Comparison of ENCODE assay signal across 20 cellular contexts in genomic region chr16:20734782-20735181, GRCh38. TPM values are rescaled to one million over a fixed set of nuclear protein-coding genes. Genes with fewer than 3 reads are reported as not detected.
A peak's percentile ranks its signal among the peaks of the same experiment; 100 is the strongest.
DNase-seq lines count a peak whose midpoint lies in the region; ATAC-seq, FAIRE-seq and TF ChIP-seq lines count a peak whose summit lies in the region.
"Had no signal": no experiment of that assay in that cellular context is flagged by ENCODE, and none has a peak within 500 bp of the region (broad histone marks: within the 10 kb centered on the region; RNA-seq: fewer than 3 reads in every experiment).

No MANE protein-coding gene starts in this region.

- peak overlapping the region in 3 of 4 donors; percentile 19 to 33 (median 30) for H3K27ac ChIP-seq in gastroesophageal sphincter
- H3K27ac ChIP-seq in CD4-positive, alpha-beta memory T cell (ENCODE audit: low read depth, low read length): no peak overlapping the region
- H3K27ac ChIP-seq in small intestine (ENCODE audit: low read depth in 1 of 2, low read length in 1 of 2): no peak overlapping the region
- H3K27ac ChIP-seq: BLaER1 had no signal

- H3K36me3 Mint-ChIP-seq in activated CD4-positive, alpha-beta memory T cell treated with anti-CD3 and anti-CD28 coated beads for 36 hours: peaks cover 36% of the 10 kb centered on the region
- H3K36me3 Mint-ChIP-seq in activated CD4-positive, alpha-beta memory T cell treated with anti-CD3 and anti-CD28 coated beads, Interleukin-2, amount 10 ng/mL, durations not matched to agents 7 days and 5 days (ENCODE audit: low read depth): peaks cover 38% of the 10 kb centered on the region
- peaks cover 61% of the 10 kb centered on the region for H3K36me3 Mint-ChIP-seq in stimulated activated effector memory CD8-positive, alpha-beta T cell treated with anti-CD3 and anti-CD28 coated beads, Interleukin-12 subunit alpha, Interleukin-12 subunit beta, amount 100 ng/mL, for 72 hours
- peaks cover 33 to 46% of the 10 kb centered on the region in 2 donors for H3K36me3 Mint-ChIP-seq in CD4-positive, alpha-beta memory T cell

- H3K9me3 Mint-ChIP-seq in activated CD4-positive, alpha-beta memory T cell treated with anti-CD3 and anti-CD28 coated beads for 36 hours: no peaks in the 10 kb centered on the region
- H3K9me3 Mint-ChIP-seq in activated CD4-positive, alpha-beta memory T cell treated with anti-CD3 and anti-CD28 coated beads, Interleukin-2, amount 10 ng/mL, durations not matched to agents 7 days and 5 days: no peaks in the 10 kb centered on the region
- H3K9me3 Mint-ChIP-seq in stimulated activated effector memory CD8-positive, alpha-beta T cell treated with anti-CD3 and anti-CD28 coated beads, Interleukin-12 subunit alpha, Interleukin-12 subunit beta, amount 100 ng/mL, for 72 hours: no peaks in the 10 kb centered on the region
- H3K9me3 Mint-ChIP-seq in CD4-positive, alpha-beta memory T cell: no peaks in the 10 kb centered on the region
- H3K9me3 Mint-ChIP-seq: H9 had no signal

- H3K4me3 ChIP-seq in gastroesophageal sphincter: no peak overlapping the region
- H3K4me3 ChIP-seq in CD4-positive, alpha-beta memory T cell (ENCODE audit: low read length in 2 of 2): no peak overlapping the region
- H3K4me3 ChIP-seq in small intestine (ENCODE audit: low read depth in 1 of 2, low read length in 2 of 2): no peak overlapping the region
- H3K4me3 ChIP-seq: BLaER1 had no signal

- H3K27me3 ChIP-seq in gastroesophageal sphincter: no peaks in the 10 kb centered on the region
- no peaks in the 10 kb centered on the region for H3K27me3 ChIP-seq in CD4-positive, alpha-beta memory T cell (ENCODE audit: insufficient read depth, low read length)
- H3K27me3 ChIP-seq in small intestine (ENCODE audit: control insufficient read depth in 2 of 2, insufficient read depth in 2 of 2, low read length in 2 of 2): no peaks in the 10 kb centered on the region
- H3K27me3 ChIP-seq: BLaER1 had no signal

- H3K4me1 Mint-ChIP-seq in activated CD4-positive, alpha-beta memory T cell treated with anti-CD3 and anti-CD28 coated beads for 36 hours (ENCODE audit: low read depth): peaks cover 25% of the 10 kb centered on the region
- H3K4me1 Mint-ChIP-seq in activated CD4-positive, alpha-beta memory T cell treated with anti-CD3 and anti-CD28 coated beads, Interleukin-2, amount 10 ng/mL, durations not matched to agents 7 days and 5 days: peaks cover 15% of the 10 kb centered on the region
- H3K4me1 Mint-ChIP-seq in stimulated activated effector memory CD8-positive, alpha-beta T cell treated with anti-CD3 and anti-CD28 coated beads, Interleukin-12 subunit alpha, Interleukin-12 subunit beta, amount 100 ng/mL, for 72 hours: peaks cover 6% of the 10 kb centered on the region
- H3K4me1 Mint-ChIP-seq in CD4-positive, alpha-beta memory T cell: peaks cover 5 to 15% (median 10%) of the 10 kb centered on the region in 4 donors
- H3K4me1 Mint-ChIP-seq: H9 had no signal

- ATAC-seq in gastroesophageal sphincter: no peak
- no peak for ATAC-seq in stimulated activated effector memory CD8-positive, alpha-beta T cell treated with anti-CD3 and anti-CD28 coated beads, Interleukin-12 subunit alpha, Interleukin-12 subunit beta, amount 100 ng/mL, for 72 hours

- no peaks in the 10 kb centered on the region for H3K27me3 Mint-ChIP-seq in activated CD4-positive, alpha-beta memory T cell treated with anti-CD3 and anti-CD28 coated beads for 36 hours
- no peaks in the 10 kb centered on the region for H3K27me3 Mint-ChIP-seq in activated CD4-positive, alpha-beta memory T cell treated with anti-CD3 and anti-CD28 coated beads, Interleukin-2, amount 10 ng/mL, durations not matched to agents 7 days and 5 days
- no peaks in the 10 kb centered on the region for H3K27me3 Mint-ChIP-seq in CD4-positive, alpha-beta memory T cell

- H3K36me3 ChIP-seq in gastroesophageal sphincter: peaks cover 9 to 57% of the 10 kb centered on the region in 2 donors
- H3K36me3 ChIP-seq in CD4-positive, alpha-beta memory T cell (ENCODE audit: insufficient read depth, low read length): peaks cover 43% of the 10 kb centered on the region
- H3K36me3 ChIP-seq in small intestine (ENCODE audit: control insufficient read depth in 2 of 2, insufficient read depth in 2 of 2, low read length in 2 of 2): peaks cover 9 to 25% of the 10 kb centered on the region in 2 donors

- no peak overlapping the region for H3K4me3 Mint-ChIP-seq in activated CD4-positive, alpha-beta memory T cell treated with anti-CD3 and anti-CD28 coated beads for 36 hours
- no peak overlapping the region for H3K4me3 Mint-ChIP-seq in activated CD4-positive, alpha-beta memory T cell treated with anti-CD3 and anti-CD28 coated beads, Interleukin-2, amount 10 ng/mL, durations not matched to agents 7 days and 5 days
- no peak overlapping the region for H3K4me3 Mint-ChIP-seq in stimulated activated effector memory CD8-positive, alpha-beta T cell treated with anti-CD3 and anti-CD28 coated beads, Interleukin-12 subunit alpha, Interleukin-12 subunit beta, amount 100 ng/mL, for 72 hours
- no peak overlapping the region for H3K4me3 Mint-ChIP-seq in CD4-positive, alpha-beta memory T cell
- H3K4me3 Mint-ChIP-seq: H9 had no signal

- H3K4me1 ChIP-seq in gastroesophageal sphincter (peaks cover 4 to 39% (median 5%) of the 10 kb centered on the region in 3 donors), small intestine (ENCODE audit: control insufficient read depth in 2 of 2, insufficient read depth in 1 of 2, low read depth in 1 of 2, low read length in 1 of 2) (no peaks in the 10 kb centered on the region)
- peaks cover 18% of the 10 kb centered on the region for H3K4me1 ChIP-seq in CD4-positive, alpha-beta memory T cell (ENCODE audit: insufficient read depth, low read length)

- intact Hi-C loops in activated CD4-positive, alpha-beta memory T cell treated with anti-CD3 and anti-CD28 coated beads for 36 hours (cut with micrococcal nuclease): no loop called here
- intact Hi-C loops in CD4-positive, alpha-beta memory T cell (cut with micrococcal nuclease): no loop called here

- TF ChIP-seq EP300 in gastroesophageal sphincter (IDR thresholded peaks at IDR 0.05): no peak

- peak overlapping the region; percentile 79 for H3K27ac Mint-ChIP-seq in activated CD4-positive, alpha-beta memory T cell treated with anti-CD3 and anti-CD28 coated beads for 36 hours
- H3K27ac Mint-ChIP-seq in activated CD4-positive, alpha-beta memory T cell treated with anti-CD3 and anti-CD28 coated beads, Interleukin-2, amount 10 ng/mL, durations not matched to agents 7 days and 5 days: no peak overlapping the region
- H3K27ac Mint-ChIP-seq in stimulated activated effector memory CD8-positive, alpha-beta T cell treated with anti-CD3 and anti-CD28 coated beads, Interleukin-12 subunit alpha, Interleukin-12 subunit beta, amount 100 ng/mL, for 72 hours: peak overlapping the region; percentile 74
- peak overlapping the region in 2 of 7 donors; percentile 17 to 35 for H3K27ac Mint-ChIP-seq in CD4-positive, alpha-beta memory T cell
- H3K27ac Mint-ChIP-seq: H9 had no signal

- TF ChIP-seq CTCF in gastroesophageal sphincter (IDR thresholded peaks at IDR 0.05): no peak

- POLR2A ChIA-PET in activated CD4-positive, alpha-beta memory T cell treated with anti-CD3 and anti-CD28 coated beads for 36 hours (lab: Charles Lee): no interaction called here
- POLR2A ChIA-PET in activated CD4-positive, alpha-beta memory T cell treated with anti-CD3 and anti-CD28 coated beads, Interleukin-2, amount 10 ng/mL, durations not matched to agents 7 days and 5 days (lab: Charles Lee): no interaction called here
- POLR2A ChIA-PET in CD4-positive, alpha-beta memory T cell (lab: Charles Lee; ENCODE audit: partially characterized antibody): no interaction called here

- WGBS in gastroesophageal sphincter (ENCODE audit: low coverage in 1 of 2), 2 donors: 26 to 42% methylated on average over 3 of the region's 3 CpGs
- 65 to 72% (median 67%) methylated on average over 3 of the region's 3 CpGs for WGBS in small intestine, 3 donors

- H3K9me3 ChIP-seq in gastroesophageal sphincter (no peaks in the 10 kb centered on the region), small intestine (ENCODE audit: control insufficient read depth, low read depth) (no peaks in the 10 kb centered on the region)
- H3K9me3 ChIP-seq in CD4-positive, alpha-beta memory T cell (ENCODE audit: control insufficient read depth in 1 of 2, low read length in 2 of 2): no peaks in the 10 kb centered on the region
- H3K9me3 ChIP-seq: BLaER1 had no signal

- FAIRE-seq in small intestine (lab: Jason Lieb, UNC): no peak
- FAIRE-seq: GM18507, RCC 7860 had no signal

- no peak for DNase-seq in activated CD4-positive, alpha-beta memory T cell treated with anti-CD3 and anti-CD28 coated beads for 36 hours
- DNase-seq in activated CD4-positive, alpha-beta memory T cell treated with anti-CD3 and anti-CD28 coated beads, Interleukin-2, amount 10 ng/mL, durations not matched to agents 7 days and 5 days: no peak
- DNase-seq in OCI-M1 (lab: John Stamatoyannopoulos, UW) (peak; percentile 38), small intestine (no peak), GDM1 (lab: John Stamatoyannopoulos, UW) (no peak)
- DNase-seq in stimulated activated effector memory CD8-positive, alpha-beta T cell treated with anti-CD3 and anti-CD28 coated beads, Interleukin-12 subunit alpha, Interleukin-12 subunit beta, amount 100 ng/mL, for 72 hours (ENCODE audit: low spot score in 2 of 2): no peak
- DNase-seq in CD4-positive, alpha-beta memory T cell: no peak
- DNase-seq: 8988T, EL, H9, Karpas-422, NCI-H1105 treated with DMSO at 0.1 percent for 48 hours, NCI-H187 treated with DMSO at 0.1 percent for 48 hours, NCI-H2171 treated with DMSO at 0.1 percent for 48 hours, NCI-H82 had no signal

- no peak for TF ChIP-seq POLR2A in gastroesophageal sphincter (IDR thresholded peaks at IDR 0.05)

- CTCF ChIA-PET in activated CD4-positive, alpha-beta memory T cell treated with anti-CD3 and anti-CD28 coated beads for 36 hours (lab: Charles Lee): interaction anchor here (0.6 kb wide), 1 partner anchor 848 kb away, joined by 3 read pairs; no protein-coding TSS in a partner anchor
- CTCF ChIA-PET in activated CD4-positive, alpha-beta memory T cell treated with anti-CD3 and anti-CD28 coated beads, Interleukin-2, amount 10 ng/mL, durations not matched to agents 7 days and 5 days (lab: Charles Lee): no interaction called here
- CTCF ChIA-PET in CD4-positive, alpha-beta memory T cell (lab: Charles Lee; ENCODE audit: partially characterized antibody): no interaction called here

RNA-seq across cellular contexts. Expression of gene THUMPD1, which starts 6.8 kb away (rescaled TPM):
- total RNA-seq in activated CD4-positive, alpha-beta memory T cell treated with anti-CD3 and anti-CD28 coated beads for 36 hours: 10 to 100 TPM; 42.7 to 43.1 TPM
- 10 to 100 TPM; 45.1 to 45.2 TPM for total RNA-seq in activated CD4-positive, alpha-beta memory T cell treated with anti-CD3 and anti-CD28 coated beads, Interleukin-2, amount 10 ng/mL, durations not matched to agents 7 days and 5 days
- 100 to 1,000 TPM in 2 of 4 donors, 10 to 100 TPM in 2; 59.6 to 120 (median 91.8) TPM for total RNA-seq in gastroesophageal sphincter
- 10 to 100 TPM; 73.2 to 74.4 TPM for total RNA-seq in CD4-positive, alpha-beta memory T cell
- 10 to 100 TPM; 58.1 to 72.9 TPM for polyA plus RNA-seq in CD4-positive, alpha-beta memory T cell
- polyA plus RNA-seq in small intestine: 10 to 100 TPM in 2 of 3 donors, 1 to 10 TPM in 1; 7.6 to 17.1 (median 12.7) TPM

RNA-seq across cellular contexts. Expression of gene ACSM3, which starts 29.0 kb away (rescaled TPM):
- 10 to 100 TPM; 13.8 to 17.4 TPM for total RNA-seq in activated CD4-positive, alpha-beta memory T cell treated with anti-CD3 and anti-CD28 coated beads for 36 hours
- 1 to 10 TPM; 3.6 to 4.3 TPM for total RNA-seq in activated CD4-positive, alpha-beta memory T cell treated with anti-CD3 and anti-CD28 coated beads, Interleukin-2, amount 10 ng/mL, durations not matched to agents 7 days and 5 days
- total RNA-seq in gastroesophageal sphincter: 10 to 100 TPM in 1 of 4 donors, 1 to 10 TPM in 3; 4.5 to 24.8 (median 6.8) TPM
- 1 to 10 TPM; 3.3 to 6.7 TPM for total RNA-seq in CD4-positive, alpha-beta memory T cell
- 1 to 10 TPM; 4.9 to 5.9 TPM for polyA plus RNA-seq in CD4-positive, alpha-beta memory T cell
- 1 to 10 TPM; 1.8 to 5.9 (median 3.5) TPM for polyA plus RNA-seq in small intestine

RNA-seq across cellular contexts. Expression of gene ACSM1, which starts 37.3 kb away (rescaled TPM):
- not detected for total RNA-seq in activated CD4-positive, alpha-beta memory T cell treated with anti-CD3 and anti-CD28 coated beads for 36 hours
- not detected for total RNA-seq in activated CD4-positive, alpha-beta memory T cell treated with anti-CD3 and anti-CD28 coated beads, Interleukin-2, amount 10 ng/mL, durations not matched to agents 7 days and 5 days
- 1 to 10 TPM in 1 of 4 donors, under 1 TPM in 3; 0.46 to 1.2 (median 0.74) TPM for total RNA-seq in gastroesophageal sphincter
- total RNA-seq in CD4-positive, alpha-beta memory T cell: under 1 TPM; 0.29 to 0.44 TPM
- under 1 TPM in 1 of 2 donors, not detected in 1; 0.11 TPM for polyA plus RNA-seq in CD4-positive, alpha-beta memory T cell
- under 1 TPM in 2 of 3 donors, not detected in 1; 0.22 to 0.37 TPM for polyA plus RNA-seq in small intestine
- total RNA-seq: NCI-H460 had no signal

Comparison
In these comparisons a context has a peak if more than half of its experiments do, and no peak if none do; other contexts are left out.
1. H3K27ac ChIP-seq: peak in gastroesophageal sphincter (3 of 4); none in CD4-positive, alpha-beta memory T cell (single experiment) and small intestine (0 of 2).